ENCODE assay signal across 24 cellular contexts in the genomic region with DNA sequence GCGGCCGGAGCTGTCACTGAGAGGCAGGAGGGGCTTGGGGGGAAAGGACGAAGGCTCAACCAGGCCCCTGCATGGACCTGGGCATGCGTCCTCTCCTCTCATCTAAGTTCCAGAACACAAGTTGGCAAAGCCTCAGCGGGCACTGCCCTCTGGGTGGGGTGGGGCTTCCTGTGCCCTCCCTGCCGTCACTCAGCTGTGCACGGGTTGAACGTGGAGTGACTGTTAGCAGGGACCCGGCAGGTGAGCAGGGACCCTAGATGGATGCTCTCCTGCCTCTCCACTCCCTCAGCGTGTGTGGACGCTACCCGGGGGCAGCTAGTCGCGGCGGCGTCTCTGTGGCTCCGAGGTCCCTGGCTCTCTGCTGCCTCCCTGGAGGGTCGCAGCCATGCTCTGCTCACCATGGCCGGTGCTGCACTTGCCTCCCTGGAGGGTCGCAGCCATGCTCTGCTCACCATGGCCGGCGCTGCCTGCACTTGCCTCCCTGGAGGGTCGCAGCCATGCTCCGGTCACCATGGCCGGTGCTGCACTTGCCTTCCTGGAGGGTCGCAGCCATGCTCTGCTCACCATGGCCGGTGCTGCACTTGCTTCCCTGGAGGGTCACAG.
"Had no signal": no experiment of that assay in that cellular context is flagged by ENCODE, and none has a peak within 500 bp of the region (broad histone marks: within the 10 kb centered on the region; RNA-seq: fewer than 3 reads in every experiment).

No MANE protein-coding gene starts in this region.

- H3K4me3 Mint-ChIP-seq: mesothelial cell of epicardium; naive thymus-derived CD4-positive, alpha-beta T cell; natural killer cell treated with Interleukin-12 subunit alpha and Interleukin-12 subunit beta and Interleukin-15 and Interleukin-18, amount 100 ng/mL, for 72 hours; stimulated activated naive CD8-positive, alpha-beta T cell treated with anti-CD3 and anti-CD28 coated beads, Interleukin-15, Interleukin-2, amounts not matched to agents 100 ng/mL and 50 ng/mL, for 24 hours had no signal

- H3K4me2 ChIP-seq: hepatocyte had no signal

- H3K36me3 ChIP-seq: uterus had no signal

- H2AFZ ChIP-seq: hepatocyte had no signal

- H3K27me3 Mint-ChIP-seq: naive thymus-derived CD4-positive, alpha-beta T cell; natural killer cell treated with Interleukin-12 subunit alpha and Interleukin-12 subunit beta and Interleukin-15 and Interleukin-18, amount 100 ng/mL, for 72 hours; stimulated activated naive CD8-positive, alpha-beta T cell treated with anti-CD3 and anti-CD28 coated beads, Interleukin-15, Interleukin-2, amounts not matched to agents 100 ng/mL and 50 ng/mL, for 24 hours had no signal

- H3K4me1 Mint-ChIP-seq: mesothelial cell of epicardium; naive thymus-derived CD4-positive, alpha-beta T cell had no signal

- H3K79me2 ChIP-seq: hepatocyte had no signal

- H3K27ac ChIP-seq: hepatocyte, left ventricle myocardium inferior, pancreas, prostate gland, skin epidermis, suprapubic skin, thoracic aorta, tibial artery, uterus had no signal

- H3K4me3 ChIP-seq: hepatocyte, left ventricle myocardium inferior, lung, pancreas, prostate gland, skin epidermis, suprapubic skin, thoracic aorta, tibial artery, uterus had no signal

- H3K36me3 Mint-ChIP-seq: natural killer cell treated with Interleukin-12 subunit alpha and Interleukin-12 subunit beta and Interleukin-15 and Interleukin-18, amount 100 ng/mL, for 72 hours had no signal

- ATAC-seq: naive thymus-derived CD4-positive, alpha-beta T cell; natural killer cell treated with Interleukin-12 subunit alpha and Interleukin-12 subunit beta and Interleukin-15 and Interleukin-18, amount 100 ng/mL, for 72 hours; pancreas; sciatic nerve had no signal

- H3K4me1 ChIP-seq: left ventricle myocardium inferior, pancreas, prostate gland, suprapubic skin, tibial artery, uterus had no signal

- H3K27ac Mint-ChIP-seq: mesothelial cell of epicardium; naive thymus-derived CD4-positive, alpha-beta T cell; natural killer cell treated with Interleukin-12 subunit alpha and Interleukin-12 subunit beta and Interleukin-15 and Interleukin-18, amount 100 ng/mL, for 72 hours; stimulated activated naive CD8-positive, alpha-beta T cell treated with anti-CD3 and anti-CD28 coated beads, Interleukin-15, Interleukin-2, amounts not matched to agents 100 ng/mL and 50 ng/mL, for 24 hours had no signal

- H3K9me3 Mint-ChIP-seq: mesothelial cell of epicardium; naive thymus-derived CD4-positive, alpha-beta T cell; natural killer cell treated with Interleukin-12 subunit alpha and Interleukin-12 subunit beta and Interleukin-15 and Interleukin-18, amount 100 ng/mL, for 72 hours; stimulated activated naive CD8-positive, alpha-beta T cell treated with anti-CD3 and anti-CD28 coated beads, Interleukin-15, Interleukin-2, amounts not matched to agents 100 ng/mL and 50 ng/mL, for 24 hours had no signal

- DNase-seq: islet precursor cell; left ventricle myocardium inferior; mesendoderm; naive thymus-derived CD4-positive, alpha-beta T cell; pancreas; retina; stimulated activated CD4-positive, alpha-beta T cell treated with anti-CD3 and anti-CD28 coated beads, Interleukin-12 subunit alpha, Interleukin-12 subunit beta, amount 100 ng/mL, for 4 hours; stimulated activated CD4-positive, alpha-beta T cell treated with anti-CD3 and anti-CD28 coated beads, Interleukin-15, amount 100 ng/mL, for 24 hours; stimulated activated CD4-positive, alpha-beta T cell treated with anti-CD3 and anti-CD28 coated beads, Interleukin-2, amount 100 ng/mL, for 24 hours; stimulated activated CD4-positive, alpha-beta T cell treated with anti-CD3 and anti-CD28 coated beads, Interleukin-4, amount 100 ng/mL, for 1 hour; stimulated activated naive CD4-positive, alpha-beta T cell; tibial artery; trophoblast cell; uterus had no signal

- H3K27me3 ChIP-seq: hepatocyte, pancreas, suprapubic skin, tibial artery, uterus had no signal

- H3K9me3 ChIP-seq: left ventricle myocardium inferior, pancreas, prostate gland, suprapubic skin, thoracic aorta, tibial artery, uterus had no signal
